Comparison of ENCODE assay signal across 22 cellular contexts in genomic region chrX:67718926-67719325, GRCh38.
"Had no signal": no experiment of that assay in that cellular context is flagged by ENCODE, and none has a peak within 500 bp of the region (broad histone marks: within the 10 kb centered on the region; RNA-seq: fewer than 3 reads in every experiment).

No MANE protein-coding gene starts in this region.

- H3K27ac ChIP-seq: colonic mucosa, skin epidermis, suprapubic skin, tibial nerve had no signal

- H3K4me3 ChIP-seq: colonic mucosa, skin epidermis, suprapubic skin, tibial nerve had no signal

- DNase-seq: activated B cell treated with CpG ODN at 0.5 μM for 24 hours; activated CD4-positive, alpha-beta T cell treated with anti-CD3 and anti-CD28 coated beads for 36 hours; activated CD4-positive, alpha-beta T cell treated with anti-CD3 and anti-CD28 coated beads, Interleukin-2, amount 50 U/mL, for 4 hours; activated CD8-positive, alpha-beta memory T cell treated with anti-CD3 and anti-CD28 coated beads for 24 hours; activated CD8-positive, alpha-beta memory T cell treated with anti-CD3 and anti-CD28 coated beads, Interleukin-2, amount 50 U/mL, for 4 hours; activated T-cell treated with anti-CD3 and anti-CD28 coated beads, Interleukin-2, amount 50 U/mL, for 24 hours; colonic mucosa; endodermal cell; immature natural killer cell; mesenchymal stem cell; naive B cell; posterior cingulate gyrus; retina; stimulated activated CD4-positive, alpha-beta T cell treated with anti-CD3 and anti-CD28 coated beads, Interleukin-2, amount 100 ng/mL, for 24 hours; stimulated activated naive CD8-positive, alpha-beta T cell treated with anti-CD3 and anti-CD28 coated beads, Interleukin-15, amount 100 ng/mL, for 72 hours; T1000 had no signal

- H3K36me3 ChIP-seq: colonic mucosa, suprapubic skin, tibial nerve had no signal

- H3K27me3 ChIP-seq: colonic mucosa, suprapubic skin, tibial nerve had no signal

- ATAC-seq: activated CD4-positive, alpha-beta T cell treated with anti-CD3 and anti-CD28 coated beads for 36 hours; activated naive CD4-positive, alpha-beta T cell treated with anti-CD3 and anti-CD28 coated beads, Interleukin-2, amount 50 U/mL, for 72 hours; activated T-helper 17 cell treated with anti-CD3 and anti-CD28 coated beads, Interleukin-2, amount 50 U/mL, for 72 hours; stimulated activated effector memory CD8-positive, alpha-beta T cell treated with anti-CD3 and anti-CD28 coated beads, Interleukin-12 subunit alpha, Interleukin-12 subunit beta, amount 100 ng/mL, for 72 hours; stimulated activated naive CD8-positive, alpha-beta T cell treated with anti-CD3 and anti-CD28 coated beads, Interleukin-15, amount 100 ng/mL, for 72 hours had no signal

- H3K9me3 ChIP-seq: colonic mucosa, suprapubic skin, tibial nerve had no signal

- H3K4me1 ChIP-seq: colonic mucosa had no signal
